Comparison of ENCODE assay signal across 14 cellular contexts in genomic region chr12:19675361-19675760, GRCh38.
A peak's percentile ranks its signal among the peaks of the same experiment; 100 is the strongest.
DNase-seq lines count a peak whose midpoint lies in the region; ATAC-seq and TF ChIP-seq lines count a peak whose summit lies in the region.
"Had no signal": no experiment of that assay in that cellular context is flagged by ENCODE, and none has a peak within 500 bp of the region (broad histone marks: within the 10 kb centered on the region; RNA-seq: fewer than 3 reads in every experiment).

No MANE protein-coding gene starts in this region.

- H3K27me3 ChIP-seq in MM.1S (replicated peaks; ENCODE audit: insufficient read depth, low read length) (no peaks in the 10 kb centered on the region), PC-3 (ENCODE audit: low read length) (no peaks in the 10 kb centered on the region)
- H3K27me3 ChIP-seq: body of pancreas had no signal

- H4K20me1 ChIP-seq in MM.1S (ENCODE audit: insufficient read depth, low read length) (no peaks in the 10 kb centered on the region), PC-3 (ENCODE audit: low read length) (no peaks in the 10 kb centered on the region)

- H3K79me2 ChIP-seq in MM.1S (ENCODE audit: low read length) (no peaks in the 10 kb centered on the region), PC-3 (ENCODE audit: low read length) (no peaks in the 10 kb centered on the region)

- no peak overlapping the region for H3K9ac ChIP-seq in MM.1S (ENCODE audit: low read length)
- H3K9ac ChIP-seq in PC-3 (ENCODE audit: low read length), result no peak overlapping the region

- CTCF ChIA-PET in PC-3 (lab: Charles Lee), result no interaction called here

- H3K4me1 ChIP-seq in MM.1S (ENCODE audit: low read length), result no peaks in the 10 kb centered on the region; the same call in 1 of the 2 replicates
- H3K4me1 ChIP-seq in PC-3 (ENCODE audit: insufficient read depth, low read length), result no peaks in the 10 kb centered on the region
- H3K4me1 ChIP-seq: body of pancreas had no signal

- H3K9me2 ChIP-seq in MM.1S (replicated peaks; ENCODE audit: insufficient read depth, low read length), result no peaks in the 10 kb centered on the region
- no peaks in the 10 kb centered on the region for H3K9me2 ChIP-seq in PC-3 (replicated peaks; ENCODE audit: low read length)

- H3F3A ChIP-seq in MM.1S (ENCODE audit: insufficient read depth, low read length), result 0 out of 2 replicates have a peak, but pooled peaks cover 4% of the 10 kb centered on the region
- no peaks in the 10 kb centered on the region for H3F3A ChIP-seq in PC-3 (ENCODE audit: low read length, unreplicated experiment)

- ATAC-seq in GM18858 (IDR thresholded peaks at IDR 0.05; ENCODE audit: unreplicated experiment) (peak; percentile 70), HG02852 (IDR thresholded peaks at IDR 0.05; ENCODE audit: unreplicated experiment) (peak; percentile 83), HG03457 (IDR thresholded peaks at IDR 0.05; ENCODE audit: unreplicated experiment) (no peak), PC-3 (no peak)
- ATAC-seq: body of pancreas, left cardiac atrium had no signal

- no peaks in the 10 kb centered on the region for H3K36me3 ChIP-seq in MM.1S (replicated peaks; ENCODE audit: insufficient read depth, low read length)
- no peaks in the 10 kb centered on the region for H3K36me3 ChIP-seq in PC-3 (ENCODE audit: low read depth, low read length)

- no peak overlapping the region for H3K4me2 ChIP-seq in MM.1S (ENCODE audit: low read depth, low read length)
- no peak overlapping the region for H3K4me2 ChIP-seq in PC-3 (ENCODE audit: low read length)

- no peaks in the 10 kb centered on the region for H3K9me3 ChIP-seq in MM.1S (replicated peaks; ENCODE audit: insufficient read depth, low read length)
- H3K9me3 ChIP-seq in PC-3 (ENCODE audit: low read length), result no peaks in the 10 kb centered on the region
- H3K9me3 ChIP-seq: body of pancreas had no signal

- POLR2A ChIA-PET in PC-3 (lab: Charles Lee; ENCODE audit: unreplicated experiment), result no interaction called here

- no peak for TF ChIP-seq CTCF in GM10266 (IDR thresholded peaks at IDR 0.05; ENCODE audit: control insufficient read depth, insufficient read depth, low read depth, missing control alignments)
- no peak for TF ChIP-seq CTCF in MM.1S (IDR thresholded peaks at IDR 0.05; ENCODE audit: low read length)
- no peak for TF ChIP-seq CTCF in PC-3 (conservative IDR thresholded peaks at IDR 0.05; ENCODE audit: low read depth, low read length)

- DNase-seq in GM10266 (ENCODE audit: extremely low spot score) (peak; percentile 13), MM.1S (peak; percentile 11), PC-3 (no peak), posterior vena cava (ENCODE audit: low spot score) (no peak), NCI-H226 (no peak)
- DNase-seq: activated effector memory CD4-positive, alpha-beta T cell treated with Interleukin-2 at 50 U/mL for 16 hours; body of pancreas; Calu3; left cardiac atrium; NCI-H2029 treated with DMSO at 0.1 percent for 48 hours; substantia nigra had no signal

- intact Hi-C loops in PC-3 (cut with micrococcal nuclease) (no loop called here), posterior vena cava (cut with DNase I) (no loop called here)

- BruUV-seq in PC-3 (replicated peaks; lab: Mats Ljungman, UMichigan), result no TSS peak

- H2AFZ ChIP-seq in MM.1S (ENCODE audit: low read length), result no peak overlapping the region
- H2AFZ ChIP-seq in PC-3 (ENCODE audit: low read length), result no peak overlapping the region

- no peak overlapping the region for H3K27ac ChIP-seq in MM.1S (ENCODE audit: low read length)
- no peak overlapping the region for H3K27ac ChIP-seq in PC-3 (ENCODE audit: low read length)
- H3K27ac ChIP-seq: body of pancreas had no signal

- H3K4me3 ChIP-seq in MM.1S (ENCODE audit: low read length) (no peak overlapping the region), PC-3 (ENCODE audit: low read length) (no peak overlapping the region)
- H3K4me3 ChIP-seq: body of pancreas had no signal

Comparison
In these comparisons a context has a peak if more than half of its experiments do, and no peak if none do; other contexts are left out.
1. DNase-seq: peak in GM10266 (single experiment) and MM.1S (single experiment); none in PC-3 (single experiment), posterior vena cava (single experiment) and NCI-H226 (single experiment).
2. ATAC-seq: peak in GM18858 (single experiment) and HG02852 (single experiment); none in HG03457 (single experiment) and PC-3 (single experiment).